In the genomic region with DNA sequence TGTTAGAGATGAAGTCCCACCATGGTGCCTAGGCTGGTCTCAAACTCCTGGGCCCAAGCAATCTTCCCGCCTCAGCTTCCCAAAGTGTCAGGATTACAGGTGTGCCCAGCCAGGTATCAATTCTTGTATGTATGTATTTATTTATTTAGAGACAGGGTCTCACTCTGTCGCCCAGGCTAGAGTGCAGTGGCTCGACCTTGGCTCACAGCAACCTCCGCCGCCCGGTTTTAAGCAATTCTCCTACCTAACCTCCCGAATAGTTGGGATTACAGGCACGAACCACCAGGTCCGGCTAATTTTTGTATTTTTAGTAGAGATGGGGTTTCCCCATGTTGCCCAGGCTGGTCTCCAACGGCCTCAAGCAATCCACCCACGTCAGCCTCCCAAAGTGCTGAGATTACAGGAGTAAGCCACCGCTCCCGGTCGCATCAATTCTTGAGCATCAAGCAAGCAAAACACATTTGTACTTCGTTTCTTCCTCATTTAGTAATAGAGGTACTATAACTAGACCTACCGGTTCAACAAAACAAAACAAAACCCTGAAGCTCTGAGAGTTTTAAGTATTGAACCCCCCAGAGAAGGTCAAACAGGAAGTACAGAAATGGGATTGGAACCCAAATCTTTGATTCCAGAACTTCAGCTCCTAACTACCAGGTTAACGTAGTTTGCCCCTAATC, we compare ENCODE assay signal across 8 cellular contexts. TPM values are rescaled to one million over a fixed set of nuclear protein-coding genes. Genes with fewer than 3 reads are reported as not detected.
DNase-seq lines count a peak whose midpoint lies in the region; ATAC-seq, FAIRE-seq and TF ChIP-seq lines count a peak whose summit lies in the region.

No MANE protein-coding gene starts in this region.

- TF ChIP-seq EP300 in A549 (IDR thresholded peaks at IDR 0.05): no peak

- peak overlapping the region; percentile 86 for H3K4me2 ChIP-seq in A549

- H3K36me3 ChIP-seq in muscle layer of colon (ENCODE audit: insufficient read depth, low read length): peaks cover 17% of the 10 kb centered on the region

- no peak for TF ChIP-seq POLR2A in A549 (IDR thresholded peaks at IDR 0.05; ENCODE audit: low read length)

- H3K4me3 ChIP-seq in A549 (peak overlapping the region; percentile 81), muscle layer of colon (ENCODE audit: low read depth in 1 of 2, low read length in 2 of 2) (peak overlapping the region; percentile 24 to 74)

- H3K9me3 ChIP-seq in A549 (no peaks in the 10 kb centered on the region), muscle layer of colon (ENCODE audit: low read length) (no peaks in the 10 kb centered on the region)

- H3K27ac ChIP-seq in A549 (peak overlapping the region; percentile 84 to 98), muscle layer of colon (ENCODE audit: low read depth, low read length) (peak overlapping the region; percentile 92)

- WGBS in A549 (ENCODE audit: missing lambda C conversion rate): 41% methylated on average over 17 of the region's 17 CpGs

- FAIRE-seq in A549 (lab: Jason Lieb, UNC): no peak

- no peak for TF ChIP-seq RAD21 in A549 (conservative IDR thresholded peaks at IDR 0.05 in 1 of 2, IDR thresholded peaks at IDR 0.05 in 1 of 2)

- CTCF ChIA-PET in A549 (lab: Yijun Ruan, JAX): interaction anchor here (1.0 to 2.2 kb wide), 2 partner anchors 188 to 259 kb away, joined by 3 to 13 read pairs; no protein-coding TSS in a partner anchor

- H3K4me1 ChIP-seq in A549: peaks cover 17% of the 10 kb centered on the region; the same call in 2 of the 3 replicates
- H3K4me1 ChIP-seq in muscle layer of colon (ENCODE audit: insufficient read depth, low read length): peaks cover 29% of the 10 kb centered on the region

- TF ChIP-seq CTCF in A549 (IDR thresholded peaks at IDR 0.05): no peak

- H3K9ac ChIP-seq in muscle layer of colon (ENCODE audit: low read length): peak overlapping the region; percentile 69

- POLR2A ChIA-PET in A549 (lab: Yijun Ruan, JAX): interaction anchor here (0.9 to 2.3 kb wide), 10 partner anchors 8 to 176 kb away, joined by 3 to 25 read pairs (median 4); a partner anchor contains a TSS

- ATAC-seq in A549 (peak in 1 of 2 experiments; percentile 10; a peak in 1 of 6 replicates), GM18517 (IDR thresholded peaks at IDR 0.05; ENCODE audit: unreplicated experiment) (peak; percentile 21), HG03460 (IDR thresholded peaks at IDR 0.05; ENCODE audit: unreplicated experiment) (no peak)

- DNase-seq in A549 (ENCODE audit: low read depth in 1 of 2, low spot score in 1 of 2) (peak in 1 of 2 experiments; percentile 50), NOMO-1 treated with DMSO at 0.1 percent for 48 hours (lab: John Stamatoyannopoulos, UW; ENCODE audit: unreplicated experiment) (peak; percentile 24), dedifferentiated amniotic fluid mesenchymal stem cell (ENCODE audit: extremely low spot score) (peak; percentile 27), kidney glomerular epithelial cell (lab: John Stamatoyannopoulos, UW) (no peak), AG20443 (ENCODE audit: low spot score) (no peak)

- H3K27me3 ChIP-seq in muscle layer of colon (ENCODE audit: control insufficient read depth in 1 of 2, insufficient read depth in 2 of 2, low read length in 2 of 2): no peaks in the 10 kb centered on the region

TF ChIP-seq in A549, 52 proteins besides CTCF, POLR2A, EP300 and RAD21:
- TF ChIP-seq TFCP2L1 (CRISPR knock-in tag; IDR thresholded peaks at IDR 0.05): no peak
- TF ChIP-seq EHMT2 (IDR thresholded peaks at IDR 0.05; ENCODE audit: low read depth): no peak
- TF ChIP-seq CEBPB (IDR thresholded peaks at IDR 0.05): no peak
- TF ChIP-seq, protein P1, sequence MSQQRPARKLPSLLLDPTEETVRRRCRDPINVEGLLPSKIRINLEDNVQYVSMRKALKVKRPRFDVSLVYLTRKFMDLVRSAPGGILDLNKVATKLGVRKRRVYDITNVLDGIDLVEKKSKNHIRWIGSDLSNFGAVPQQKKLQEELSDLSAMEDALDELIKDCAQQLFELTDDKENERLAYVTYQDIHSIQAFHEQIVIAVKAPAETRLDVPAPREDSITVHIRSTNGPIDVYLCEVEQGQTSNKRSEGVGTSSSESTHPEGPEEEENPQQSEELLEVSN (IDR thresholded peaks at IDR 0.05; ENCODE audit: borderline replicate concordance, low read depth): no peak
TF ChIP-seq in A549: peak in this region for 0.

RNA-seq across cellular contexts. Expression of a gene that starts 1.0 kb away (rescaled TPM):
- polyA plus RNA-seq in A549 (2011; rRNA removed) (4.6 and 4.7 TPM in 2 replicates), A549 (2017; fragmentation: RNase III; extraction: RNeasy Plus Mini Kit Qiagen cat#74134 plus additional on column Dnase treatment) (5.2 to 6.7 TPM (median 6.4 TPM) in 3 replicates)
- 5.5 and 8.8 TPM in 2 replicates for polyA plus RNA-seq in A549 (2012; cell fraction: cytosol; rRNA removed)
- 18.1 and 24.3 TPM in 2 replicates for polyA plus RNA-seq in A549 (2012; cell fraction: nucleus; rRNA removed)
- polyA minus RNA-seq in A549 (2011; rRNA and poly(A)+ RNA removed): 6.6 and 8.1 TPM in 2 replicates

RNA-seq across cellular contexts. Expression of a gene that starts 20.1 kb away (rescaled TPM):
- not detected in 2 replicates for polyA plus RNA-seq in A549 (2011; rRNA removed)
- 0.03 TPM in 1 of 2 replicates, not detected in the other for polyA plus RNA-seq in A549 (2012; cell fraction: cytosol; rRNA removed)
- 0.54 and 0.61 TPM in 2 replicates for polyA plus RNA-seq in A549 (2012; cell fraction: nucleus; rRNA removed)
- polyA plus RNA-seq in A549 (2017; fragmentation: RNase III; extraction: RNeasy Plus Mini Kit Qiagen cat#74134 plus additional on column Dnase treatment): 0.14 TPM in 1 of 3 replicates, not detected in the others
- polyA minus RNA-seq in A549 (2011; rRNA and poly(A)+ RNA removed): not detected in 2 replicates

RNA-seq across cellular contexts. Expression of a gene that starts 27.2 kb away (rescaled TPM):
- polyA plus RNA-seq in A549 (2011; rRNA removed): not detected in 2 replicates
- polyA plus RNA-seq in A549 (2012; cell fraction: cytosol; rRNA removed): not detected in 2 replicates
- not detected in 2 replicates for polyA plus RNA-seq in A549 (2012; cell fraction: nucleus; rRNA removed)
- not detected in 3 replicates for polyA plus RNA-seq in A549 (2017; fragmentation: RNase III; extraction: RNeasy Plus Mini Kit Qiagen cat#74134 plus additional on column Dnase treatment)
- not detected in 2 replicates for polyA minus RNA-seq in A549 (2011; rRNA and poly(A)+ RNA removed)

RNA-seq across cellular contexts. Expression of a gene that starts 33.7 kb away (rescaled TPM):
- 1.6 and 1.7 TPM in 2 replicates for polyA plus RNA-seq in A549 (2011; rRNA removed)
- 1.1 TPM in 2 replicates for polyA plus RNA-seq in A549 (2012; cell fraction: cytosol; rRNA removed)
- polyA plus RNA-seq in A549 (2012; cell fraction: nucleus; rRNA removed): 0.58 and 1.2 TPM in 2 replicates
- 0.73 to 1.6 TPM (median 0.89 TPM) in 3 replicates for polyA plus RNA-seq in A549 (2017; fragmentation: RNase III; extraction: RNeasy Plus Mini Kit Qiagen cat#74134 plus additional on column Dnase treatment)
- 0.49 and 1.6 TPM in 2 replicates for polyA minus RNA-seq in A549 (2011; rRNA and poly(A)+ RNA removed)

RNA-seq across cellular contexts. Expression of a gene that starts 33.9 kb away (rescaled TPM):
- polyA plus RNA-seq in A549 (2011; rRNA removed): 19.8 and 22.7 TPM in 2 replicates
- 33.2 and 37.8 TPM in 2 replicates for polyA plus RNA-seq in A549 (2012; cell fraction: cytosol; rRNA removed)
- polyA plus RNA-seq in A549 (2012; cell fraction: nucleus; rRNA removed): 67.5 and 73.3 TPM in 2 replicates
- 22.4 to 30.6 TPM (median 27.1 TPM) in 3 replicates for polyA plus RNA-seq in A549 (2017; fragmentation: RNase III; extraction: RNeasy Plus Mini Kit Qiagen cat#74134 plus additional on column Dnase treatment)
- polyA minus RNA-seq in A549 (2011; rRNA and poly(A)+ RNA removed): 26.9 and 28.4 TPM in 2 replicates

Comparison
In these comparisons a context has a peak if more than half of its experiments do, and no peak if none do; other contexts are left out.
1. DNase-seq: peak in NOMO-1 treated with DMSO at 0.1 percent for 48 hours (single experiment) and dedifferentiated amniotic fluid mesenchymal stem cell (single experiment); none in kidney glomerular epithelial cell (single experiment) and AG20443 (single experiment).